In the genomic region with DNA sequence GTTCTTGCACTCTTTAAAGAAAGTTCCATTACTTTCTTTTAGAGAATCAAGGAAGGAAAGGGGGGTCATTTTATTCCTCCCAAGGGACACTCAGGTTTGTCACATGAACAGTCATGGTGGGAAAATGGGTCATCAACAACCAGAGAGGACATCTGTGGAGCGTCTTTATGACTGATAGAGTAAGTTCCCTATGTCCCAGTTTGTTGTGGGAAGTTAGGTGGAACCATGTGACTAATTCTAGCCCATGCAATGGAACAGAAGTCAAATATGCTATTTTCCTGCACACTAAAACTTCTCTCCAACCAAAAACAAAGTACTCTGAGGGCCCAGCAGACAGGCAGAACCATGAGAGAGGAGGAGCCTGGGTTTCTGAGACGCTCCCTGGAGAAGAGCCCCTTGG, we compare ENCODE assay signal across 10 cellular contexts.
DNase-seq lines count a peak whose midpoint lies in the region; ATAC-seq, FAIRE-seq and TF ChIP-seq lines count a peak whose summit lies in the region.
"Had no signal": no experiment of that assay in that cellular context is flagged by ENCODE, and none has a peak within 500 bp of the region (broad histone marks: within the 10 kb centered on the region; RNA-seq: fewer than 3 reads in every experiment).

No MANE protein-coding gene starts in this region.

- intact Hi-C loops in K562 (cut with micrococcal nuclease), result no loop called here

- H3K4me1 ChIP-seq in K562 (replicated peaks in 1 of 2; ENCODE audit: control insufficient read depth in 2 of 2, insufficient read depth in 2 of 2, low read length in 2 of 2), result peaks cover 6 to 35% of the 10 kb centered on the region in 2 experiments; a peak in 4 of 5 replicates
- H3K4me1 ChIP-seq in subcutaneous abdominal adipose tissue (ENCODE audit: control insufficient read depth in 5 of 5, insufficient read depth in 5 of 5, low read length in 5 of 5), result peaks cover 3 to 27% (median 22%) of the 10 kb centered on the region in 5 donors
- H3K4me1 ChIP-seq: colonic mucosa had no signal

- no peak for DNase-seq in activated T-cell treated with anti-CD3 and anti-CD28 coated beads, Interleukin-2, amount 50 U/mL, for 72 hours
- DNase-seq in activated T-cell treated with anti-CD3 and anti-CD28 coated beads for 4 hours, result no peak
- DNase-seq in K562 (ENCODE audit: extremely low read depth in 1 of 4, low spot score in 3 of 4), result no peak
- no peak for DNase-seq in NCI-H1694 treated with DMSO at 0.1 percent for 48 hours (lab: John Stamatoyannopoulos, UW)
- DNase-seq in inferior parietal cortex (ENCODE audit: extremely low spot score), result no peak
- DNase-seq in coronary artery (ENCODE audit: low spot score), result no peak
- DNase-seq: colonic mucosa, NCI-H1092 treated with DMSO at 0.1 percent for 48 hours had no signal

- peak overlapping the region; percentile 98 for H3K27ac Mint-ChIP-seq in activated T-cell treated with anti-CD3 and anti-CD28 coated beads, Interleukin-2, amount 50 U/mL, for 72 hours

- H3K9me3 ChIP-seq in K562 (replicated peaks; ENCODE audit: control insufficient read depth, insufficient read depth, low read depth, low read length), result no peaks in the 10 kb centered on the region
- H3K9me3 ChIP-seq in subcutaneous abdominal adipose tissue (ENCODE audit: control insufficient read depth in 5 of 5, low read length in 5 of 5), result no peaks in the 10 kb centered on the region
- H3K9me3 ChIP-seq: colonic mucosa had no signal

- TF ChIP-seq CTCF in K562 (IDR thresholded peaks at IDR 0.05 in 2 of 3, conservative IDR thresholded peaks at IDR 0.05 in 1 of 3; ENCODE audit: insufficient read depth in 2 of 3, low read depth in 1 of 3, low read length in 3 of 3), result no peak
- TF ChIP-seq CTCF in coronary artery (IDR thresholded peaks at IDR 0.05), result no peak

- no peaks in the 10 kb centered on the region for H3K9me3 Mint-ChIP-seq in activated T-cell treated with anti-CD3 and anti-CD28 coated beads, Interleukin-2, amount 50 U/mL, for 72 hours

- H3K9me1 ChIP-seq in K562 (ENCODE audit: control insufficient read depth, insufficient read depth, low read length), result no peaks in the 10 kb centered on the region

- H3K9ac ChIP-seq in K562 (ENCODE audit: insufficient read depth in 1 of 2, low read depth in 2 of 2, low read length in 2 of 2) (no peak overlapping the region), subcutaneous abdominal adipose tissue (ENCODE audit: low read length in 5 of 5) (peak overlapping the region in 1 of 5 donors; percentile 9)

- BruUV-seq in K562 (replicated peaks; lab: Mats Ljungman, UMichigan), result no TSS peak

- H3K27ac ChIP-seq in K562 (ENCODE audit: extremely low read depth, low read depth, low read length) (no peak overlapping the region), subcutaneous abdominal adipose tissue (ENCODE audit: low read depth, low read length) (peak overlapping the region; percentile 88), coronary artery (peak overlapping the region in 1 of 2 donors; percentile 58)
- H3K27ac ChIP-seq: colonic mucosa had no signal

- no peaks in the 10 kb centered on the region for H3K27me3 Mint-ChIP-seq in activated T-cell treated with anti-CD3 and anti-CD28 coated beads, Interleukin-2, amount 50 U/mL, for 72 hours (ENCODE audit: low read depth)

- no peak for FAIRE-seq in K562 (lab: Jason Lieb, UNC)

- H3K4me3 ChIP-seq in K562 (no peak overlapping the region), subcutaneous abdominal adipose tissue (ENCODE audit: low read depth in 1 of 5, low read length in 5 of 5) (peak overlapping the region in 1 of 5 donors; percentile 3), coronary artery (no peak overlapping the region)
- H3K4me3 ChIP-seq: colonic mucosa had no signal

- H4K20me1 ChIP-seq in K562 (replicated peaks; ENCODE audit: control insufficient read depth, insufficient read depth, low read length), result no peaks in the 10 kb centered on the region

- H3K79me2 ChIP-seq in K562 (ENCODE audit: control insufficient read depth, insufficient read depth, low read length), result no peaks in the 10 kb centered on the region

- H3K4me1 Mint-ChIP-seq in activated T-cell treated with anti-CD3 and anti-CD28 coated beads, Interleukin-2, amount 50 U/mL, for 72 hours (ENCODE audit: low read depth), result peaks cover 46% of the 10 kb centered on the region

- peak in 1 of 2 donors; percentile 49 for ATAC-seq in activated T-cell treated with anti-CD3 and anti-CD28 coated beads, Interleukin-2, amount 50 U/mL, for 72 hours (replicated peaks in 1 of 2)
- ATAC-seq in HG03135 (IDR thresholded peaks at IDR 0.05; ENCODE audit: unreplicated experiment) (peak; percentile 8), K562 (no peak; the same call in 2 of the 3 replicates)

- no peak for TF ChIP-seq EP300 in K562 (IDR thresholded peaks at IDR 0.05; ENCODE audit: low read length)

- WGBS in K562 (ENCODE audit: insufficient coverage, low coverage, missing lambda C conversion rate), result 42% methylated on average over 2 of the region's 2 CpGs

- TF ChIP-seq RAD21 in K562 (CRISPR knock-in tag; conservative IDR thresholded peaks at IDR 0.05 in 1 of 2, IDR thresholded peaks at IDR 0.05 in 1 of 2), result no peak

- H3K36me3 Mint-ChIP-seq in activated T-cell treated with anti-CD3 and anti-CD28 coated beads, Interleukin-2, amount 50 U/mL, for 72 hours (ENCODE audit: insufficient read depth in 2 of 2), result no peaks in the 10 kb centered on the region

- CTCF ChIA-PET in K562 (lab: Yijun Ruan, JAX; ENCODE audit: low intra/inter-chr PET ratio), result no interaction called here

- H2AFZ ChIP-seq in K562 (ENCODE audit: low read depth, low read length), result peak overlapping the region; percentile 82

- POLR2A ChIA-PET in K562 (lab: Yijun Ruan, JAX), result no interaction called here

- H3K27me3 ChIP-seq in K562 (ENCODE audit: control insufficient read depth in 2 of 2, insufficient read depth in 2 of 2, low read length in 2 of 2) (no peaks in the 10 kb centered on the region), subcutaneous abdominal adipose tissue (ENCODE audit: control insufficient read depth in 5 of 5, insufficient read depth in 4 of 5, low read length in 5 of 5) (no peaks in the 10 kb centered on the region)
- H3K27me3 ChIP-seq: colonic mucosa had no signal

- in situ Hi-C loops in K562 (cut with MboI), result no loop called here

- no peak overlapping the region; the same call in 1 of the 2 replicates for H3K4me2 ChIP-seq in K562 (ENCODE audit: insufficient read depth, low read length)

- TF ChIP-seq POLR2A in K562 (conservative IDR thresholded peaks at IDR 0.05), result no peak

- H3K36me3 ChIP-seq in K562 (ENCODE audit: control insufficient read depth, insufficient read depth, low read length) (no peaks in the 10 kb centered on the region), subcutaneous abdominal adipose tissue (ENCODE audit: control insufficient read depth in 5 of 5, insufficient read depth in 5 of 5, low read length in 5 of 5) (no peaks in the 10 kb centered on the region)
- H3K36me3 ChIP-seq: colonic mucosa had no signal

- peak overlapping the region; percentile 63 to 80 for H3K4me3 Mint-ChIP-seq in activated T-cell treated with anti-CD3 and anti-CD28 coated beads, Interleukin-2, amount 50 U/mL, for 72 hours

TF ChIP-seq in K562, 482 proteins besides CTCF, POLR2A, EP300 and RAD21:
- TF ChIP-seq, protein P1, sequence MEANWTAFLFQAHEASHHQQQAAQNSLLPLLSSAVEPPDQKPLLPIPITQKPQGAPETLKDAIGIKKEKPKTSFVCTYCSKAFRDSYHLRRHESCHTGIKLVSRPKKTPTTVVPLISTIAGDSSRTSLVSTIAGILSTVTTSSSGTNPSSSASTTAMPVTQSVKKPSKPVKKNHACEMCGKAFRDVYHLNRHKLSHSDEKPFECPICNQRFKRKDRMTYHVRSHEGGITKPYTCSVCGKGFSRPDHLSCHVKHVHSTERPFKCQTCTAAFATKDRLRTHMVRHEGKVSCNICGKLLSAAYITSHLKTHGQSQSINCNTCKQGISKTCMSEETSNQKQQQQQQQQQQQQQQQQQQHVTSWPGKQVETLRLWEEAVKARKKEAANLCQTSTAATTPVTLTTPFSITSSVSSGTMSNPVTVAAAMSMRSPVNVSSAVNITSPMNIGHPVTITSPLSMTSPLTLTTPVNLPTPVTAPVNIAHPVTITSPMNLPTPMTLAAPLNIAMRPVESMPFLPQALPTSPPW (CRISPR knock-in tag; IDR thresholded peaks at IDR 0.05), result peak; percentile 27; the same call in 1 of the 2 replicates
- TF ChIP-seq NFIC (IDR thresholded peaks at IDR 0.05), result no peak
